Comparison of ENCODE assay signal across 20 cellular contexts in the genomic region with DNA sequence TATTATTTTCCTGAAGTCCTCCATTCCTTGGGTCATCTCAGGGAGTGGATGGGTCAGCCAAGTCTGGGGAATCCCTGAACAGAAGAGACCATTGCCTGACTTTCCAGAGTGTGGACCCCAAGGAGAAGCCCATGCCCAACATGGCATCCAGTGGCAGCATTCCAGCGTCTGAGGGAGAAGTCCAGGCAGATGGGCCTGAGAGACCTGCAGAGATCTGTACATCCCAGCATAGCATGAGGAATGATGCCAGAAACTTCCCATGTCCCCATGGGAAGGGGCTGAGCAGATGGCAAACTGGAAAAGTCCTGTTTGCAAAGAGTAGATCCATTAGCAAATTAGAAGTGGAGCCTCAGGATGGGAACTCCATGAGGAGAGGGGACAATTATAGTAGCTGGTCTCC.
"Had no signal": no experiment of that assay in that cellular context is flagged by ENCODE, and none has a peak within 500 bp of the region (broad histone marks: within the 10 kb centered on the region; RNA-seq: fewer than 3 reads in every experiment).

No MANE protein-coding gene starts in this region.

- H3K36me3 Mint-ChIP-seq: stimulated activated memory B cell treated with anti-CD40 and anti-IgM and Interleukin-4, amounts not matched to agents 10 μg/mL and 1 μg/mL and 100 μg/mL, for 72 hours had no signal

- H3K9me3 Mint-ChIP-seq: activated naive CD8-positive, alpha-beta T cell treated with anti-CD3 and anti-CD28 coated beads for 36 hours; activated T-cell treated with anti-CD3 and anti-CD28 coated beads, Interleukin-2, amount 50 U/mL, for 4 hours; neural crest cell; stimulated activated memory B cell treated with anti-CD40 and anti-IgM and Interleukin-4, amounts not matched to agents 10 μg/mL and 1 μg/mL and 100 μg/mL, for 72 hours had no signal

- ATAC-seq: activated T-cell treated with anti-CD3 and anti-CD28 coated beads, Interleukin-2, amount 50 U/mL, for 4 hours; left ventricle myocardium superior; sciatic nerve; stimulated activated memory B cell treated with anti-CD40 and anti-IgM and Interleukin-4, amounts not matched to agents 10 μg/mL and 1 μg/mL and 100 μg/mL, for 72 hours had no signal

- H3K27ac Mint-ChIP-seq: activated naive CD8-positive, alpha-beta T cell treated with anti-CD3 and anti-CD28 coated beads for 36 hours; stimulated activated memory B cell treated with anti-CD40 and anti-IgM and Interleukin-4, amounts not matched to agents 10 μg/mL and 1 μg/mL and 100 μg/mL, for 72 hours had no signal

- H3K27me3 Mint-ChIP-seq: activated naive CD8-positive, alpha-beta T cell treated with anti-CD3 and anti-CD28 coated beads for 36 hours; stimulated activated memory B cell treated with anti-CD40 and anti-IgM and Interleukin-4, amounts not matched to agents 10 μg/mL and 1 μg/mL and 100 μg/mL, for 72 hours had no signal

- H3K4me1 Mint-ChIP-seq: neural crest cell had no signal

- DNase-seq: activated CD4-positive, alpha-beta T cell treated with anti-CD3 and anti-CD28 coated beads, Interleukin-2, amount 50 U/mL, for 1 hour; activated CD4-positive, CD25-positive, alpha-beta regulatory T cell treated with anti-CD3 and anti-CD28 coated beads, Interleukin-2, amount 50 U/mL, for 72 hours; activated CD8-positive, alpha-beta memory T cell treated with anti-CD3 and anti-CD28 coated beads, Interleukin-2, amount 50 U/mL, for 48 hours; activated naive CD4-positive, alpha-beta T cell treated with Interleukin-2 at 50 U/mL for 16 hours; activated naive CD8-positive, alpha-beta T cell treated with anti-CD3 and anti-CD28 coated beads for 36 hours; activated T-cell treated with anti-CD3 and anti-CD28 coated beads, Interleukin-2, amount 50 U/mL, for 4 hours; colonic mucosa; dorsolateral prefrontal cortex; glutamatergic neuron; hippocampal formation; left ventricle myocardium superior; mammary epithelial cell; midbrain; occipital lobe; small intestine; stimulated activated CD4-positive, alpha-beta T cell treated with anti-CD3 and anti-CD28 coated beads, Interleukin-2, amount 100 ng/mL, for 24 hours; stomach had no signal

- H3K4me3 Mint-ChIP-seq: activated naive CD8-positive, alpha-beta T cell treated with anti-CD3 and anti-CD28 coated beads for 36 hours; activated T-cell treated with anti-CD3 and anti-CD28 coated beads, Interleukin-2, amount 50 U/mL, for 4 hours; neural crest cell; stimulated activated memory B cell treated with anti-CD40 and anti-IgM and Interleukin-4, amounts not matched to agents 10 μg/mL and 1 μg/mL and 100 μg/mL, for 72 hours had no signal
